ENCODE assay signal across 1 cellular context in the genomic region with DNA sequence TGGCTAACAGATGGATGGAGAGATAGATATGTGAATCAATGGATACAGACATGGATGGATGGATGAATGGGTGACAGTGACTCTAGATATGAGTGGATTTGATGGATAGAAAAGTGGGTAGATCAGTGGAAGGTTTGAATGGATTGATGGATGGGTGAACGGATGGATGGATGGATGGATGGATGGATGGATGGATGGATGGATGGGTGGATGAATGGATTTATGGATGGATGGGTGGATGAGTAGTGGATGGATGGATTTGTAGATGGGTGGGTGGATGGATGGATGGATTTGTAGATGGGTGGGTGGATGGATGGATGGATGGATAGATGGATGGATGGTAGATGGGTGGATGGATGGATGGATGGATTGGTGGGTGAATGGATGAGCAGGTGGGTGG.
TF ChIP-seq lines count a peak whose summit lies in the region.

No MANE protein-coding gene starts in this region.

TF ChIP-seq in H1, 55 proteins besides CTCF, POLR2A, EP300 and RAD21:
- no peak for TF ChIP-seq ASH2L (IDR thresholded peaks at IDR 0.05; ENCODE audit: low read length)
- no peak for TF ChIP-seq ZNF274 (IDR thresholded peaks at IDR 0.05; ENCODE audit: borderline replicate concordance, extremely low read depth, low read length)
- TF ChIP-seq CBX5 (IDR thresholded peaks at IDR 0.05; ENCODE audit: low read depth, low read length): no peak
- TF ChIP-seq MAFK (IDR thresholded peaks at IDR 0.05; ENCODE audit: low read depth, low read length): no peak
- TF ChIP-seq KDM4A (IDR thresholded peaks at IDR 0.05; ENCODE audit: low read depth, low read length, severe bottlenecking): no peak
